Comparison of ENCODE assay signal across 8 cellular contexts in the genomic region with DNA sequence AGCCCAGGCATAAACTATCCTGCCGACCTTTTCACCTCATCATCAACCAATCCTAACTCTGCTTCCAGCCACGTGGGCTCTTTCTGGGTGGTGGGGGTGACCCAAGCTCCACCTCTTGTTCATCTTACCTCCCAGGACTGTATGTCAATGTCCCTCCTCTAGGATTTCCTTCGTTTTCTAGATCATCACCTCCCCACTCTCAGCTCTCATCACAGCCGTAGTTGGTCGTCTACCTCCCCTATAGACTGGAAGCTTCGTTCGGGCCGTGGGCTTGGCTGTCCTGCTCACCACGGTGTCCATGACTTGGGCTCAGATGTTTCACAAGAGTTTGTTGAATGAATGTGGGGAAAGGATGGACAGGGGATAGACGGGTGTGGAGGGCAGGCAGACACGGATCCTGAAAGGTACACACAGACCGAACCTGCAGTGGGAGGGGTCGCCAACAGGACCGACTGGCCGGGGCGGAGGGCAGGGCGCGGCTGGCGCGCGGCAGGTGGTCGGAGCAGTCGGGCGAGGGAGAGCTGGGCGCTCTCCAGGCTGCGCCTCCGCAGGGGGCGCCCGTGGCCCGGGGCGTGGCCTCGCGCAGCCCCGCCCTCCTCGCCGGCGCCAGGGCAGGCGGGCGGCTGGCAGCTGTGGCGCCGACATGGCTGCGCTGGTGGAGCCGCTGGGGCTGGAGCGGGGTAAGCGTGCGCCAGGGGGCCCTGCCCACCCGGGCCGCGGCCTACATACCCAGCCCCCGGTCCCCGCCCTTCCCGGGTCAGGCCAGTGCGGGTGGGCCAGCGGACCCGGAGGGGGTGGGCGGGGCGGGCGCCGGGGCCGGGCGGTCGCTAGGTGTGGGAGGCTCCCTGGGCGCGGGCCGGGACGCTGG. TPM values are rescaled to one million over a fixed set of nuclear protein-coding genes. Genes with fewer than 3 reads are reported as not detected.
A peak's percentile ranks its signal among the peaks of the same experiment; 100 is the strongest.
DNase-seq lines count a peak whose midpoint lies in the region; ATAC-seq, FAIRE-seq and TF ChIP-seq lines count a peak whose summit lies in the region.

LIN7B (plus strand) TSS at position 609 of the 868 bp plus-strand sequence; CDS start at position 644, 35 bp downstream.

- H3K27me3 ChIP-seq in esophagus squamous epithelium (no peaks in the 10 kb centered on the region), stomach smooth muscle (ENCODE audit: control insufficient read depth in 1 of 2, insufficient read depth in 2 of 2, low read length in 2 of 2) (no peaks in the 10 kb centered on the region)

- H3K9me3 ChIP-seq in esophagus squamous epithelium (no peaks in the 10 kb centered on the region), stomach smooth muscle (ENCODE audit: control insufficient read depth in 2 of 2, low read length in 2 of 2) (no peaks in the 10 kb centered on the region)

- H3K27me3 Mint-ChIP-seq in activated T-cell treated with anti-CD3 and anti-CD28 coated beads, Interleukin-2, amount 50 U/mL, for 4 hours (ENCODE audit: low read depth), result no peaks in the 10 kb centered on the region
- no peaks in the 10 kb centered on the region for H3K27me3 Mint-ChIP-seq in naive B cell

- peak within 1 kb of the TSS; percentile 76 for H3K4me3 Mint-ChIP-seq in activated T-cell treated with anti-CD3 and anti-CD28 coated beads, Interleukin-2, amount 50 U/mL, for 4 hours
- H3K4me3 Mint-ChIP-seq in naive B cell, result peak within 1 kb of the TSS; percentile 76 to 93 (median 87)

- peak; percentile 84 for FAIRE-seq in HTR-8/SVneo (lab: Jason Lieb, UNC)

- H3K27ac ChIP-seq in esophagus squamous epithelium (peak within 1 kb of the TSS; percentile 76 to 90 (median 83)), stomach smooth muscle (ENCODE audit: low read length) (peak within 1 kb of the TSS; percentile 46)

- H3K9ac ChIP-seq in stomach smooth muscle (ENCODE audit: low read length in 2 of 2), result peak within 1 kb of the TSS; percentile 26 to 47

- peak; percentile 47 for TF ChIP-seq POLR2A in GM18951 (IDR thresholded peaks at IDR 0.05; ENCODE audit: extremely low read depth, insufficient read depth, insufficient read length)
- TF ChIP-seq POLR2A in esophagus squamous epithelium (IDR thresholded peaks at IDR 0.05), result peak in 1 of 4 donors; percentile 38

- peaks cover 33% of the 10 kb centered on the region for H3K4me1 Mint-ChIP-seq in activated T-cell treated with anti-CD3 and anti-CD28 coated beads, Interleukin-2, amount 50 U/mL, for 4 hours (ENCODE audit: low read depth)
- peaks cover 35 to 41% (median 40%) of the 10 kb centered on the region in 3 donors for H3K4me1 Mint-ChIP-seq in naive B cell

- peaks cover 0 to 8% (median 2%) of the 10 kb centered on the region in 3 donors for H3K36me3 ChIP-seq in esophagus squamous epithelium
- peaks cover 2 to 3% of the 10 kb centered on the region in 2 donors for H3K36me3 ChIP-seq in stomach smooth muscle (ENCODE audit: control insufficient read depth in 2 of 2, insufficient read depth in 2 of 2, low read length in 2 of 2)

- TF ChIP-seq CTCF in esophagus squamous epithelium (IDR thresholded peaks at IDR 0.05), result peak; percentile 26 to 72 (median 49)

- peaks cover 5% of the 10 kb centered on the region for H3K36me3 Mint-ChIP-seq in activated T-cell treated with anti-CD3 and anti-CD28 coated beads, Interleukin-2, amount 50 U/mL, for 4 hours (ENCODE audit: insufficient read depth)
- peaks cover 0 to 2% of the 10 kb centered on the region in 2 donors for H3K36me3 Mint-ChIP-seq in naive B cell

- peak; percentile 95 for DNase-seq in AG20443 (ENCODE audit: low spot score)
- DNase-seq in HTR-8/SVneo (ENCODE audit: insufficient read length, low spot score), result peak; percentile 85
- peak; percentile 81 for DNase-seq in OCI-M2 (lab: John Stamatoyannopoulos, UW; ENCODE audit: unreplicated experiment)
- peak; percentile 63 for DNase-seq in activated T-cell treated with anti-CD3 and anti-CD28 coated beads, Interleukin-2, amount 50 U/mL, for 4 hours
- DNase-seq in esophagus squamous epithelium (lab: John Stamatoyannopoulos, UW), result no peak
- peak; percentile 83 for DNase-seq in naive B cell

- H3K4me1 ChIP-seq in esophagus squamous epithelium (peaks cover 14 to 58% (median 19%) of the 10 kb centered on the region in 3 donors), stomach smooth muscle (ENCODE audit: control insufficient read depth, insufficient read depth, low read length) (peaks cover 27% of the 10 kb centered on the region)

- in situ Hi-C loops in GM18951 (cut with MboI; ENCODE audit: low sequenced_read_pairs, unreplicated experiment), result no loop called here

- H3K9me3 Mint-ChIP-seq in activated T-cell treated with anti-CD3 and anti-CD28 coated beads, Interleukin-2, amount 50 U/mL, for 4 hours, result no peaks in the 10 kb centered on the region
- H3K9me3 Mint-ChIP-seq in naive B cell, result no peaks in the 10 kb centered on the region

- intact Hi-C loops in esophagus squamous epithelium (cut with DNase I), result no loop called here

- H3K27ac Mint-ChIP-seq in naive B cell, result peak within 1 kb of the TSS; percentile 16 to 90 (median 62)

- ATAC-seq in activated T-cell treated with anti-CD3 and anti-CD28 coated beads, Interleukin-2, amount 50 U/mL, for 4 hours, result peak; percentile 77 to 80
- peak; percentile 55 to 56 for ATAC-seq in naive B cell (ENCODE audit: low read depth in 2 of 2)

- H3K4me3 ChIP-seq in esophagus squamous epithelium, result peak within 1 kb of the TSS; percentile 81 to 90 (median 85)
- peak within 1 kb of the TSS; percentile 56 to 82 for H3K4me3 ChIP-seq in stomach smooth muscle (ENCODE audit: low read length in 2 of 2)

- WGBS in esophagus squamous epithelium, 2 donors, result 1% methylated on average over 9 to 25 of the region's 66 CpGs

RNA-seq across cellular contexts. Expression of gene LIN7B, which starts in this region (rescaled TPM):
- total RNA-seq in activated T-cell treated with anti-CD3 and anti-CD28 coated beads, Interleukin-2, amount 50 U/mL, for 4 hours, result 1 to 10 TPM; 4.0 to 6.3 (median 4.2) TPM
- 10 to 100 TPM in 2 of 4 donors, 1 to 10 TPM in 2; 5.7 to 14.1 (median 10.1) TPM for total RNA-seq in esophagus squamous epithelium
- polyA plus RNA-seq in naive B cell (ENCODE audit: low read depth in 6 of 6), result 1 to 10 TPM in 5 of 6 donors, not detected in 1; 2.8 to 5.0 (median 3.5) TPM
